Comparison of ENCODE assay signal across 1 cellular context in the genomic region with DNA sequence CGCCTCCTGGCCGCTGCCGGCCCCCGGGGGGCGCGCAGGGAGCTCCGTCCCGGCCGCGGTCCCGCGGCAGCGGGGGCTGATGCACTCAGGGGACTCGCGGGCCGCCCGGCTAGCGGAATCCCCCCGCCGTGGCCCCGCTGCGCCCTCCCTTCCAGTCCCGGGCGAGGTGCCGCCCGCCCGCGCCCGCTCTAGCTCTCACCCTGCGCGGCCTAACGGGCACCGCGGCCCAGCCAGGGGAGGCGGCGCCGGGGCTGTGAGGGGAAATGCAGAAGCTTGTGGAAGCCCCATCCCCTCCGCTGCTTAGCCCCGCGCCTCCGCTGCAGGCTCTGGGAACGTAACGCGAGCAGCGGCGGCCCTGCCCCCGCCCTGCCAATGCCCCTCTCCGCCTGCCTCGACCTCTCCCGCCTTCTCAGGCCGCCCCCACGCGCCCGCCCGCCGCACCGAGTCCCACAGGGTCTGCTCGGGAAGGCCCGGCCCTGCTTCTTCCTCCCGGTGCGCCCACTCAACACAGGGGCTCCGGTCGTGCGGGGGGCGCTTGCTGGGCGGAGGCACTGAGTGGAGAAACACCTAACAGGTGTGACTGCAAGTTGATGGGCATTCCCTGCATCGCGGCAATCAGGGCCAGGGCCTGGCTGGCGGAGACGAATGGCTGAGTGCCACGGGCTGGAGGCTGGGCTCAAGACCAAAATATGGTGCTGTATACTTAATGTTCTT.
TF ChIP-seq lines count a peak whose summit lies in the region.

No MANE protein-coding gene starts in this region.

TF ChIP-seq in GM23338, 12 proteins besides CTCF, POLR2A, EP300 and RAD21:
- TF ChIP-seq POLR2AphosphoS5 (IDR thresholded peaks at IDR 0.05; ENCODE audit: low read depth) (no peak), NANOG (IDR thresholded peaks at IDR 0.05; ENCODE audit: borderline replicate concordance) (no peak), EZH2phosphoT487 (IDR thresholded peaks at IDR 0.05; ENCODE audit: unreplicated experiment) (no peak), EZH2 (IDR thresholded peaks at IDR 0.05; ENCODE audit: low read depth, unreplicated experiment) (no peak), ZNF114 (CRISPR knock-in tag; IDR thresholded peaks at IDR 0.05) (no peak), ZNF331 (CRISPR knock-in tag; IDR thresholded peaks at IDR 0.05; ENCODE audit: low read depth) (no peak), STAT1 (IDR thresholded peaks at IDR 0.05; ENCODE audit: unreplicated experiment) (no peak), JUNB (IDR thresholded peaks at IDR 0.05; ENCODE audit: unreplicated experiment) (no peak), CREB1 (CRISPR knock-in tag; IDR thresholded peaks at IDR 0.05; ENCODE audit: low read depth) (no peak)
- TF ChIP-seq, protein P1, sequence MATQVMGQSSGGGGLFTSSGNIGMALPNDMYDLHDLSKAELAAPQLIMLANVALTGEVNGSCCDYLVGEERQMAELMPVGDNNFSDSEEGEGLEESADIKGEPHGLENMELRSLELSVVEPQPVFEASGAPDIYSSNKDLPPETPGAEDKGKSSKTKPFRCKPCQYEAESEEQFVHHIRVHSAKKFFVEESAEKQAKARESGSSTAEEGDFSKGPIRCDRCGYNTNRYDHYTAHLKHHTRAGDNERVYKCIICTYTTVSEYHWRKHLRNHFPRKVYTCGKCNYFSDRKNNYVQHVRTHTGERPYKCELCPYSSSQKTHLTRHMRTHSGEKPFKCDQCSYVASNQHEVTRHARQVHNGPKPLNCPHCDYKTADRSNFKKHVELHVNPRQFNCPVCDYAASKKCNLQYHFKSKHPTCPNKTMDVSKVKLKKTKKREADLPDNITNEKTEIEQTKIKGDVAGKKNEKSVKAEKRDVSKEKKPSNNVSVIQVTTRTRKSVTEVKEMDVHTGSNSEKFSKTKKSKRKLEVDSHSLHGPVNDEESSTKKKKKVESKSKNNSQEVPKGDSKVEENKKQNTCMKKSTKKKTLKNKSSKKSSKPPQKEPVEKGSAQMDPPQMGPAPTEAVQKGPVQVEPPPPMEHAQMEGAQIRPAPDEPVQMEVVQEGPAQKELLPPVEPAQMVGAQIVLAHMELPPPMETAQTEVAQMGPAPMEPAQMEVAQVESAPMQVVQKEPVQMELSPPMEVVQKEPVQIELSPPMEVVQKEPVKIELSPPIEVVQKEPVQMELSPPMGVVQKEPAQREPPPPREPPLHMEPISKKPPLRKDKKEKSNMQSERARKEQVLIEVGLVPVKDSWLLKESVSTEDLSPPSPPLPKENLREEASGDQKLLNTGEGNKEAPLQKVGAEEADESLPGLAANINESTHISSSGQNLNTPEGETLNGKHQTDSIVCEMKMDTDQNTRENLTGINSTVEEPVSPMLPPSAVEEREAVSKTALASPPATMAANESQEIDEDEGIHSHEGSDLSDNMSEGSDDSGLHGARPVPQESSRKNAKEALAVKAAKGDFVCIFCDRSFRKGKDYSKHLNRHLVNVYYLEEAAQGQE (IDR thresholded peaks at IDR 0.05; ENCODE audit: unreplicated experiment), result no peak
- TF ChIP-seq, protein P2, sequence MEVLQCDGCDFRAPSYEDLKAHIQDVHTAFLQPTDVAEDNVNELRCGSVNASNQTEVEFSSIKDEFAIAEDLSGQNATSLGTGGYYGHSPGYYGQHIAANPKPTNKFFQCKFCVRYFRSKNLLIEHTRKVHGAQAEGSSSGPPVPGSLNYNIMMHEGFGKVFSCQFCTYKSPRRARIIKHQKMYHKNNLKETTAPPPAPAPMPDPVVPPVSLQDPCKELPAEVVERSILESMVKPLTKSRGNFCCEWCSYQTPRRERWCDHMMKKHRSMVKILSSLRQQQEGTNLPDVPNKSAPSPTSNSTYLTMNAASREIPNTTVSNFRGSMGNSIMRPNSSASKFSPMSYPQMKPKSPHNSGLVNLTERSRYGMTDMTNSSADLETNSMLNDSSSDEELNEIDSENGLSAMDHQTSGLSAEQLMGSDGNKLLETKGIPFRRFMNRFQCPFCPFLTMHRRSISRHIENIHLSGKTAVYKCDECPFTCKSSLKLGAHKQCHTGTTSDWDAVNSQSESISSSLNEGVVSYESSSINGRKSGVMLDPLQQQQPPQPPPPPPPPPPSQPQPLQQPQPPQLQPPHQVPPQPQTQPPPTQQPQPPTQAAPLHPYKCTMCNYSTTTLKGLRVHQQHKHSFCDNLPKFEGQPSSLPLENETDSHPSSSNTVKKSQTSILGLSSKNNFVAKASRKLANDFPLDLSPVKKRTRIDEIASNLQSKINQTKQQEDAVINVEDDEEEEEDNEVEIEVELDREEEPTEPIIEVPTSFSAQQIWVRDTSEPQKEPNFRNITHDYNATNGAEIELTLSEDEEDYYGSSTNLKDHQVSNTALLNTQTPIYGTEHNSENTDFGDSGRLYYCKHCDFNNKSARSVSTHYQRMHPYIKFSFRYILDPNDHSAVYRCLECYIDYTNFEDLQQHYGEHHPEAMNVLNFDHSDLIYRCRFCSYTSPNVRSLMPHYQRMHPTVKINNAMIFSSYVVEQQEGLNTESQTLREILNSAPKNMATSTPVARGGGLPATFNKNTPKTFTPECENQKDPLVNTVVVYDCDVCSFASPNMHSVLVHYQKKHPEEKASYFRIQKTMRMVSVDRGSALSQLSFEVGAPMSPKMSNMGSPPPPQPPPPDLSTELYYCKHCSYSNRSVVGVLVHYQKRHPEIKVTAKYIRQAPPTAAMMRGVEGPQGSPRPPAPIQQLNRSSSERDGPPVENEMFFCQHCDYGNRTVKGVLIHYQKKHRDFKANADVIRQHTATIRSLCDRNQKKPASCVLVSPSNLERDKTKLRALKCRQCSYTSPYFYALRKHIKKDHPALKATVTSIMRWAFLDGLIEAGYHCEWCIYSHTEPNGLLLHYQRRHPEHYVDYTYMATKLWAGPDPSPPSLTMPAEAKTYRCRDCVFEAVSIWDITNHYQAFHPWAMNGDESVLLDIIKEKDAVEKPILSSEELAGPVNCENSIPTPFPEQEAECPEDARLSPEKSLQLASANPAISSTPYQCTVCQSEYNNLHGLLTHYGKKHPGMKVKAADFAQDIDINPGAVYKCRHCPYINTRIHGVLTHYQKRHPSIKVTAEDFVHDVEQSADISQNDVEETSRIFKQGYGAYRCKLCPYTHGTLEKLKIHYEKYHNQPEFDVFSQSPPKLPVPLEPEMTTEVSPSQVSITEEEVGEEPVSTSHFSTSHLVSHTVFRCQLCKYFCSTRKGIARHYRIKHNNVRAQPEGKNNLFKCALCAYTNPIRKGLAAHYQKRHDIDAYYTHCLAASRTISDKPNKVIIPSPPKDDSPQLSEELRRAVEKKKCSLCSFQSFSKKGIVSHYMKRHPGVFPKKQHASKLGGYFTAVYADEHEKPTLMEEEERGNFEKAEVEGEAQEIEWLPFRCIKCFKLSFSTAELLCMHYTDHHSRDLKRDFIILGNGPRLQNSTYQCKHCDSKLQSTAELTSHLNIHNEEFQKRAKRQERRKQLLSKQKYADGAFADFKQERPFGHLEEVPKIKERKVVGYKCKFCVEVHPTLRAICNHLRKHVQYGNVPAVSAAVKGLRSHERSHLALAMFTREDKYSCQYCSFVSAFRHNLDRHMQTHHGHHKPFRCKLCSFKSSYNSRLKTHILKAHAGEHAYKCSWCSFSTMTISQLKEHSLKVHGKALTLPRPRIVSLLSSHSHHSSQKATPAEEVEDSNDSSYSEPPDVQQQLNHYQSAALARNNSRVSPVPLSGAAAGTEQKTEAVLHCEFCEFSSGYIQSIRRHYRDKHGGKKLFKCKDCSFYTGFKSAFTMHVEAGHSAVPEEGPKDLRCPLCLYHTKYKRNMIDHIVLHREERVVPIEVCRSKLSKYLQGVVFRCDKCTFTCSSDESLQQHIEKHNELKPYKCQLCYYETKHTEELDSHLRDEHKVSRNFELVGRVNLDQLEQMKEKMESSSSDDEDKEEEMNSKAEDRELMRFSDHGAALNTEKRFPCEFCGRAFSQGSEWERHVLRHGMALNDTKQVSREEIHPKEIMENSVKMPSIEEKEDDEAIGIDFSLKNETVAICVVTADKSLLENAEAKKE (CRISPR knock-in tag; IDR thresholded peaks at IDR 0.05), result no peak
- TF ChIP-seq, protein P3, sequence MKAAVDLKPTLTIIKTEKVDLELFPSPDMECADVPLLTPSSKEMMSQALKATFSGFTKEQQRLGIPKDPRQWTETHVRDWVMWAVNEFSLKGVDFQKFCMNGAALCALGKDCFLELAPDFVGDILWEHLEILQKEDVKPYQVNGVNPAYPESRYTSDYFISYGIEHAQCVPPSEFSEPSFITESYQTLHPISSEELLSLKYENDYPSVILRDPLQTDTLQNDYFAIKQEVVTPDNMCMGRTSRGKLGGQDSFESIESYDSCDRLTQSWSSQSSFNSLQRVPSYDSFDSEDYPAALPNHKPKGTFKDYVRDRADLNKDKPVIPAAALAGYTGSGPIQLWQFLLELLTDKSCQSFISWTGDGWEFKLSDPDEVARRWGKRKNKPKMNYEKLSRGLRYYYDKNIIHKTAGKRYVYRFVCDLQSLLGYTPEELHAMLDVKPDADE (IDR thresholded peaks at IDR 0.05), result no peak
TF ChIP-seq in GM23338: peak in this region for 0.
